In genomic region chr6:127808118-127808517, GRCh38 we compare ENCODE assay signal across 1 cellular context.
TF ChIP-seq lines count a peak whose summit lies in the region.

No MANE protein-coding gene starts in this region.

TF ChIP-seq in H1, 55 proteins besides CTCF, POLR2A, EP300 and RAD21:
- TF ChIP-seq E2F6 (IDR thresholded peaks at IDR 0.05): no peak
- TF ChIP-seq EZH2 (IDR thresholded peaks at IDR 0.05; ENCODE audit: low read depth, low read length, severe bottlenecking): no peak
- no peak for TF ChIP-seq RNF2 (IDR thresholded peaks at IDR 0.05; ENCODE audit: borderline replicate concordance, low read depth, low read length, missing control alignments, poor library complexity, severe bottlenecking)
- no peak for TF ChIP-seq HDAC6 (IDR thresholded peaks at IDR 0.05; ENCODE audit: low read depth, low read length)
- TF ChIP-seq SIN3A (conservative IDR thresholded peaks at IDR 0.05 in 1 of 2, IDR thresholded peaks at IDR 0.05 in 1 of 2; ENCODE audit: low read depth in 1 of 2, low read length in 2 of 2): no peak
- TF ChIP-seq SP1 (IDR thresholded peaks at IDR 0.05; ENCODE audit: low read depth, low read length): no peak
- no peak for TF ChIP-seq ASH2L (IDR thresholded peaks at IDR 0.05; ENCODE audit: low read length)
- TF ChIP-seq RBBP5 (IDR thresholded peaks at IDR 0.05; ENCODE audit: borderline replicate concordance, low read depth, low read length): no peak
- no peak for TF ChIP-seq KDM4A (IDR thresholded peaks at IDR 0.05; ENCODE audit: low read depth, low read length, severe bottlenecking)
- TF ChIP-seq CREB1 (IDR thresholded peaks at IDR 0.05): no peak
- TF ChIP-seq JUN (IDR thresholded peaks at IDR 0.05; ENCODE audit: low read depth, low read length): no peak
- no peak for TF ChIP-seq CHD7 (IDR thresholded peaks at IDR 0.05; ENCODE audit: insufficient replicate concordance, low read length)
- no peak for TF ChIP-seq TAF7 (optimal IDR thresholded peaks at IDR 0.05; ENCODE audit: borderline replicate concordance, low read depth, low read length)
- no peak for TF ChIP-seq PHF8 (conservative IDR thresholded peaks at IDR 0.05; ENCODE audit: low read depth, low read length)
- no peak for TF ChIP-seq KDM5A (IDR thresholded peaks at IDR 0.05; ENCODE audit: low read length)
- TF ChIP-seq CHD1 (IDR thresholded peaks at IDR 0.05; ENCODE audit: low read depth, low read length): no peak
- no peak for TF ChIP-seq SP2 (IDR thresholded peaks at IDR 0.05; ENCODE audit: low read length)
- TF ChIP-seq TEAD4 (IDR thresholded peaks at IDR 0.05; ENCODE audit: low read depth, low read length): no peak
- TF ChIP-seq CTBP2 (IDR thresholded peaks at IDR 0.05; ENCODE audit: borderline replicate concordance, insufficient read depth, insufficient read length, low read length): no peak
- no peak for TF ChIP-seq CHD2 (IDR thresholded peaks at IDR 0.05; ENCODE audit: low read length)
